ENCODE assay signal across 8 cellular contexts in the genomic region with DNA sequence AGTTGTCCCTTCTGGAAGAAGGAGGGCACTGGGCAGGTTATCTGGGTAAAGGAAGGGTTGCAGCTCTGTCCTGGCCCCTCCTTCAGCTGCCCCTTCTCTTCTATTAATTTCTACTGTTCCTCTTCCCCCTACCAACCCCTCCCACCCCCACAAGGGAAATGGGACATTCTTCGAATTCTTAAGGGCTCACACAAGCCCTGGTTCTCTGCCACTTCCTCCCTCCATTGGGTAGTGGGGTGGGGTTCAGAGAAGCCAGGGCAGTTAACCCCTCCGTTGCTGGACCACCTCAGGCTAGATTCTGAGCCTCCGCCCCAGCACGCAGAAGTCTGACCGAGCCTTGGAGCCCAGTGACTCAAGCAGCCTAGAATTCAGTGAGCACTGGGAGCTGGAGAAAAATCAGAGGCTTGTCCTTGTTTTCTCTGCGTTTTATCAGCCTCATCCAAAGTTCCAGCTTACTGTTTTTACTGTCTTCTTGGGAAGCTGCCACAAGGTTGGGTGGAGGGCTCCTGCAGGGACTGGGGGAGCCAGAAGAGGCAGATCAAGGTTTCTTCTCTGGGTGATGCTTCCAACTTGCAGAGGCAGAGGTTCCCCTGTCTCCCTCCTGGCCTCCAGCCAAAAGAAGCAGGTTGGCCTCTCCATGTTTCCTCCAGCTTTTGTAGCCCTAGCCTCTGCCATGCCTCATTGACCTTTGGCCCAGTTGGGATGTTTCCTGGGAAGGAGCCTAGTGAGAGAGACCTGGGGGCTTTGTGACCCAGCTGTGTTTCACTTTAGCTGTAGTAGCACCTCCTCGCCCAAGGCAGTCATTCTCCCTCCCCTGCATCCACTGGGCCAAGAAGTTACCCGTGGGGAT. TPM values are rescaled to one million over a fixed set of nuclear protein-coding genes. Genes with fewer than 3 reads are reported as not detected.
DNase-seq lines count a peak whose midpoint lies in the region; ATAC-seq and TF ChIP-seq lines count a peak whose summit lies in the region.

No MANE protein-coding gene starts in this region.

- H4K8ac ChIP-seq in trophoblast cell (ENCODE audit: low read depth, low read length) = peak overlapping the region; percentile 33

- H3K18ac ChIP-seq in trophoblast cell (ENCODE audit: low read length) = peak overlapping the region; percentile 49

- ATAC-seq in WTC11 (peak; percentile 92), foreskin keratinocyte (peak; percentile 69)

- no peak overlapping the region for H4K12ac ChIP-seq in trophoblast cell (ENCODE audit: low read depth, low read length)

- H3K4ac ChIP-seq in trophoblast cell (ENCODE audit: low read depth, low read length) = peak overlapping the region; percentile 73

- H3K4me1 Mint-ChIP-seq in activated CD4-positive, alpha-beta T cell treated with anti-CD3 and anti-CD28 coated beads, Interleukin-2, amount 10 ng/mL, durations not matched to agents 7 days and 5 days = peaks cover 90% of the 10 kb centered on the region
- H3K4me1 Mint-ChIP-seq in WTC11 = peaks cover 92% of the 10 kb centered on the region

- H2BK120ac ChIP-seq in trophoblast cell (ENCODE audit: insufficient read depth, low read length, poor library complexity) = peak overlapping the region; percentile 87

- H3K9ac ChIP-seq in trophoblast cell (ENCODE audit: low read length) = no peak overlapping the region

- TF ChIP-seq CTCF in WTC11 (IDR thresholded peaks at IDR 0.05) (no peak), foreskin keratinocyte (conservative IDR thresholded peaks at IDR 0.05) (no peak)

- H3K4me3 Mint-ChIP-seq in activated CD4-positive, alpha-beta T cell treated with anti-CD3 and anti-CD28 coated beads, Interleukin-2, amount 10 ng/mL, durations not matched to agents 7 days and 5 days = peak overlapping the region; percentile 57
- H3K4me3 Mint-ChIP-seq in WTC11 = peak overlapping the region; percentile 63

- peak overlapping the region; percentile 41 for H3K4me2 ChIP-seq in trophoblast cell (ENCODE audit: low read length)

- H3K27ac Mint-ChIP-seq in activated CD4-positive, alpha-beta T cell treated with anti-CD3 and anti-CD28 coated beads, Interleukin-2, amount 10 ng/mL, durations not matched to agents 7 days and 5 days = peak overlapping the region; percentile 80
- H3K27ac Mint-ChIP-seq in WTC11 = peak overlapping the region; percentile 98

- H2AFZ ChIP-seq in trophoblast cell (ENCODE audit: insufficient read depth, low read length, poor library complexity) = peak overlapping the region; percentile 27

- H3K4me1 ChIP-seq in foreskin keratinocyte (peaks cover 58% of the 10 kb centered on the region), trophoblast cell (ENCODE audit: control insufficient read depth in 1 of 2, insufficient read depth in 2 of 2, low read length in 2 of 2) (peaks cover 52 to 54% of the 10 kb centered on the region in 2 experiments)

- H3K27ac ChIP-seq in foreskin keratinocyte (no peak overlapping the region), trophoblast cell (ENCODE audit: low read depth, low read length) (peak overlapping the region; percentile 79)

- no peak overlapping the region for H3K4me3 ChIP-seq in trophoblast cell (ENCODE audit: low read depth, low read length)

- peak overlapping the region; percentile 58 for H2BK12ac ChIP-seq in trophoblast cell (ENCODE audit: low read length)

- DNase-seq in activated CD4-positive, alpha-beta T cell treated with anti-CD3 and anti-CD28 coated beads, Interleukin-2, amount 10 ng/mL, durations not matched to agents 7 days and 5 days = peak; percentile 43
- DNase-seq in activated CD4-positive, alpha-beta T cell treated with anti-CD3 and anti-CD28 coated beads, Interleukin-2, amount 50 U/mL, for 1 hour = no peak
- DNase-seq in WTC11 (ENCODE audit: low spot score) = peak; percentile 79
- peak; percentile 78 to 91 for DNase-seq in foreskin keratinocyte
- no peak for DNase-seq in trophoblast cell
- no peak for DNase-seq in NCI-H748 (lab: John Stamatoyannopoulos, UW; ENCODE audit: unreplicated experiment)
- no peak for DNase-seq in OCI-M2 (lab: John Stamatoyannopoulos, UW; ENCODE audit: unreplicated experiment)
- no peak for DNase-seq in NOMO-1 treated with dmso at 0.1 percent for 144 hours (lab: John Stamatoyannopoulos, UW; ENCODE audit: unreplicated experiment)

- peaks cover 14% of the 10 kb centered on the region for H3K79me1 ChIP-seq in trophoblast cell (ENCODE audit: low read length)

- H3K79me2 ChIP-seq in trophoblast cell (ENCODE audit: control insufficient read depth, insufficient read depth, low read length, poor library complexity) = peaks cover 28% of the 10 kb centered on the region

- no peak overlapping the region for H3K23ac ChIP-seq in trophoblast cell (ENCODE audit: low read length)

- peaks cover 3% of the 10 kb centered on the region for H3K9me3 ChIP-seq in trophoblast cell (ENCODE audit: insufficient read depth, low read depth, low read length)

- H2BK5ac ChIP-seq in trophoblast cell (ENCODE audit: low read depth, low read length, poor library complexity) = peak overlapping the region; percentile 81

- H3K9me3 Mint-ChIP-seq in activated CD4-positive, alpha-beta T cell treated with anti-CD3 and anti-CD28 coated beads, Interleukin-2, amount 10 ng/mL, durations not matched to agents 7 days and 5 days = no peaks in the 10 kb centered on the region
- no peaks in the 10 kb centered on the region for H3K9me3 Mint-ChIP-seq in WTC11

- H3K36me3 Mint-ChIP-seq in activated CD4-positive, alpha-beta T cell treated with anti-CD3 and anti-CD28 coated beads, Interleukin-2, amount 10 ng/mL, durations not matched to agents 7 days and 5 days (ENCODE audit: low read depth) = peaks cover 65% of the 10 kb centered on the region
- H3K36me3 Mint-ChIP-seq in WTC11 = peaks cover 13% of the 10 kb centered on the region

- peak overlapping the region; percentile 77 for H2AK5ac ChIP-seq in trophoblast cell (ENCODE audit: low read length)

- no peaks in the 10 kb centered on the region for H3K27me3 Mint-ChIP-seq in activated CD4-positive, alpha-beta T cell treated with anti-CD3 and anti-CD28 coated beads, Interleukin-2, amount 10 ng/mL, durations not matched to agents 7 days and 5 days
- H3K27me3 Mint-ChIP-seq in WTC11 (ENCODE audit: low read depth) = no peaks in the 10 kb centered on the region

- WGBS in trophoblast cell (ENCODE audit: extremely low coverage, insufficient coverage, insufficient read length) = no CpG with 5 or more reads among the region's 8 CpGs

- H3K14ac ChIP-seq in trophoblast cell (ENCODE audit: low read length) = peak overlapping the region; percentile 71

- CTCF ChIA-PET in activated CD4-positive, alpha-beta T cell treated with anti-CD3 and anti-CD28 coated beads, Interleukin-2, amount 10 ng/mL, durations not matched to agents 7 days and 5 days (lab: Charles Lee) = no interaction called here
- CTCF ChIA-PET in WTC11 (lab: Charles Lee) = interaction anchor here (0.6 to 3.4 kb wide), 6 partner anchors 9 to 44 kb away, joined by 3 to 17 read pairs (median 3); a partner anchor contains a TSS

- peaks cover 35 to 42% of the 10 kb centered on the region in 2 experiments for H3K36me3 ChIP-seq in trophoblast cell (ENCODE audit: control insufficient read depth in 1 of 2, insufficient read depth in 2 of 2, low read length in 2 of 2)

- H3K27me3 ChIP-seq in foreskin keratinocyte (no peaks in the 10 kb centered on the region), trophoblast cell (ENCODE audit: insufficient read depth, low read length) (no peaks in the 10 kb centered on the region)

- POLR2A ChIA-PET in activated CD4-positive, alpha-beta T cell treated with anti-CD3 and anti-CD28 coated beads, Interleukin-2, amount 10 ng/mL, durations not matched to agents 7 days and 5 days (lab: Charles Lee) = interaction anchor here (0.7 kb wide), 1 partner anchor 49 kb away, joined by 3 read pairs; no protein-coding TSS in a partner anchor
- POLR2A ChIA-PET in WTC11 (lab: Charles Lee) = interaction anchor here (0.6 to 2.4 kb wide), 3 partner anchors 9 to 366 kb away, joined by 3 to 16 read pairs (median 5); a partner anchor contains a TSS

- H4K91ac ChIP-seq in trophoblast cell (ENCODE audit: low read depth, low read length) = peak overlapping the region; percentile 71

TF ChIP-seq in WTC11, 78 proteins besides CTCF, POLR2A, EP300 and RAD21:
- TF ChIP-seq, protein P1, sequence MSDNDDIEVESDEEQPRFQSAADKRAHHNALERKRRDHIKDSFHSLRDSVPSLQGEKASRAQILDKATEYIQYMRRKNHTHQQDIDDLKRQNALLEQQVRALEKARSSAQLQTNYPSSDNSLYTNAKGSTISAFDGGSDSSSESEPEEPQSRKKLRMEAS (CRISPR knock-in tag; IDR thresholded peaks at IDR 0.05) = no peak
- peak; percentile 68; the same call in 1 of the 2 replicates for TF ChIP-seq ETV6 (CRISPR knock-in tag; IDR thresholded peaks at IDR 0.05)
- peak; percentile 95; the same call in 1 of the 2 replicates for TF ChIP-seq TEAD1 (CRISPR knock-in tag; IDR thresholded peaks at IDR 0.05)

RNA-seq across cellular contexts. Expression of a gene that starts 10.2 kb away (rescaled TPM):
- 100 to 1,000 TPM; 189 to 200 TPM for total RNA-seq in activated CD4-positive, alpha-beta T cell treated with anti-CD3 and anti-CD28 coated beads, Interleukin-2, amount 10 ng/mL, durations not matched to agents 7 days and 5 days
- total RNA-seq in WTC11 (2021) = 126 to 139 TPM (median 128 TPM) in 3 replicates
- total RNA-seq in foreskin keratinocyte = 168 and 171 TPM in 2 replicates
- 117 and 128 TPM in 2 replicates for polyA plus RNA-seq in foreskin keratinocyte
- 157 TPM in 2 replicates for polyA plus RNA-seq in trophoblast cell (2013)

RNA-seq across cellular contexts. Expression of a gene that starts 26.6 kb away (rescaled TPM):
- 1,000 to 10,000 TPM; 1,147 to 1,160 TPM for total RNA-seq in activated CD4-positive, alpha-beta T cell treated with anti-CD3 and anti-CD28 coated beads, Interleukin-2, amount 10 ng/mL, durations not matched to agents 7 days and 5 days
- 1,832 to 2,028 TPM (median 1,945 TPM) in 3 replicates for total RNA-seq in WTC11 (2021)
- 1,973 and 2,061 TPM in 2 replicates for total RNA-seq in foreskin keratinocyte
- 3,137 and 3,324 TPM in 2 replicates for polyA plus RNA-seq in foreskin keratinocyte
- 2,811 and 2,862 TPM in 2 replicates for polyA plus RNA-seq in trophoblast cell (2013)

RNA-seq across cellular contexts. Expression of a gene that starts 55.0 kb away (rescaled TPM):
- 10 to 100 TPM; 27.2 to 30.5 TPM for total RNA-seq in activated CD4-positive, alpha-beta T cell treated with anti-CD3 and anti-CD28 coated beads, Interleukin-2, amount 10 ng/mL, durations not matched to agents 7 days and 5 days
- total RNA-seq in WTC11 (2021) = 16.1 to 17.3 TPM (median 17.1 TPM) in 3 replicates
- total RNA-seq in foreskin keratinocyte = 13.2 and 13.8 TPM in 2 replicates
- polyA plus RNA-seq in foreskin keratinocyte = 9.4 and 11.1 TPM in 2 replicates
- 17.6 and 18.4 TPM in 2 replicates for polyA plus RNA-seq in trophoblast cell (2013)

Comparison
In these comparisons a context has a peak if more than half of its experiments do, and no peak if none do; other contexts are left out.
1. DNase-seq: peak in activated CD4-positive, alpha-beta T cell treated with anti-CD3 and anti-CD28 coated beads, Interleukin-2, amount 10 ng/mL, durations not matched to agents 7 days and 5 days (single experiment), WTC11 (single experiment) and foreskin keratinocyte (2 of 2); none in activated CD4-positive, alpha-beta T cell treated with anti-CD3 and anti-CD28 coated beads, Interleukin-2, amount 50 U/mL, for 1 hour (single experiment), trophoblast cell (0 of 2), NCI-H748 (single experiment), OCI-M2 (single experiment) and NOMO-1 treated with dmso at 0.1 percent for 144 hours (single experiment).